ENCODE assay signal across 27 cellular contexts in genomic region chr9:14488421-14489190, GRCh38.
"Had no signal": no experiment of that assay in that cellular context is flagged by ENCODE, and none has a peak within 500 bp of the region (broad histone marks: within the 10 kb centered on the region; RNA-seq: fewer than 3 reads in every experiment).

No MANE protein-coding gene starts in this region.

- H3K27me3 ChIP-seq: neutrophil, right atrium auricular region, sigmoid colon, thyroid gland, upper lobe of left lung had no signal

- H3K9ac ChIP-seq: parathyroid adenoma had no signal

- DNase-seq: dermis blood vessel endothelial cell; effector memory CD4-positive, alpha-beta T cell; erythroblast; hypothalamus; immature natural killer cell; kidney glomerular epithelial cell; left colon; left ventricle myocardium superior; lower lobe of right lung; naive B cell; sigmoid colon; spleen; stimulated activated CD4-positive, alpha-beta T cell treated with anti-CD3 and anti-CD28 coated beads, Interleukin-2, amount 100 ng/mL, for 48 hours; stimulated activated CD8-positive, alpha-beta memory T cell treated with anti-CD3 and anti-CD28 coated beads, Interleukin-4, amount 100 ng/mL, for 48 hours; stimulated activated naive CD4-positive, alpha-beta T cell treated with Interleukin-2 at 50 U/mL for 16 hours; stomach; thyroid gland; upper lobe of left lung had no signal

- H3K36me3 ChIP-seq: lower lobe of right lung, neutrophil, prostate gland, right atrium auricular region, sigmoid colon, spleen, stomach, thyroid gland, upper lobe of left lung had no signal

- FAIRE-seq: endothelial cell of umbilical vein, frontal cortex, urothelium cell line had no signal

- H3K9me3 ChIP-seq: lower lobe of right lung, neutrophil, prostate gland, right atrium auricular region, sigmoid colon, spleen, stomach, thyroid gland, upper lobe of left lung had no signal

- H3K4me1 ChIP-seq: lower lobe of right lung, parathyroid adenoma, prostate gland, right atrium auricular region, sigmoid colon, spleen, stomach, thyroid gland, upper lobe of left lung had no signal

- H3K4me3 ChIP-seq: coronary artery, lower lobe of right lung, prostate gland, right atrium auricular region, sigmoid colon, skin epidermis, spleen, stomach, thyroid gland, upper lobe of left lung had no signal

- H2AFZ ChIP-seq: parathyroid adenoma had no signal

- H3K27ac ChIP-seq: coronary artery, lower lobe of right lung, neutrophil, parathyroid adenoma, prostate gland, right atrium auricular region, sigmoid colon, skin epidermis, spleen, stomach, thyroid gland, upper lobe of left lung had no signal

- H3K79me2 ChIP-seq: parathyroid adenoma had no signal
